ENCODE assay signal across 1 cellular context in the genomic region with DNA sequence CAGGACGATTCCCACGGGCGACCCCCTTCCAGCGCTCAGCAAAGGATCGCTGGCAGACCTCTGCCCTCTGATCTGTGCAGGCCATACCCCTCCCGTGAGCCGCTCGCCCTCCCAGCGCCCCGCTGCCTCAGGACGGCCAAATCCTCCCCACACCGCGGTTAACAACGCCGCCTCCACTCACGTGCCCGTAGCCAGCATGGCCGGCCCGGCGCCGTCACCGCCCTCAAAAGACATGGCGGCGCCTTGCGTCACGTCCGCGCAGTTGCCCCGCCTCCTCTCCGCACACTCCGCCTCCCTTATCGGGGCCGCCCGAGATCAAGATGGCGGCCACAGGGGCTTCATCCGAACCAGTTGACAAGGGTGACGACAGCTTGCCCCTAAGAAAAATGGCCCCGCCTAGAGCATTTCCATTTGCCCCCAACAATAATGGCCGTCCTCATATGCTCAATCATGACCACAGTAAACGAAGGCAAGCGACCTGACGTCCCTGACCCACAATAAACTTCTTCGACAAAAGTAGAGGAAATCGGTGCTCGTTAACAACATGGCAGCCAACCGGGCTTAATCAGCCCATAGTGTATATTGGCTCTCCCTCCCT.
TF ChIP-seq lines count a peak whose summit lies in the region.

No MANE protein-coding gene starts in this region.

TF ChIP-seq in K562, 482 proteins besides CTCF, POLR2A, EP300 and RAD21 (continues in another document):
- TF ChIP-seq EGR1 (conservative IDR thresholded peaks at IDR 0.05) (peak; percentile 61), ATF7 (IDR thresholded peaks at IDR 0.05) (peak; percentile 88), FOXM1 (IDR thresholded peaks at IDR 0.05; ENCODE audit: low read depth) (0 out of 2 replicates have a peak, but pooled peaks have one; percentile 32), FOXM1 (CRISPR knock-in tag; IDR thresholded peaks at IDR 0.05; ENCODE audit: low read depth) (no peak), ZNF324 (CRISPR knock-in tag; IDR thresholded peaks at IDR 0.05) (0 out of 2 replicates have a peak, but pooled peaks have one; percentile 23), KLF13 (tag; IDR thresholded peaks at IDR 0.05; ENCODE audit: borderline replicate concordance, low read depth) (peak; percentile 66; the same call in 1 of the 2 replicates), GABPB1 (CRISPR knock-in tag; IDR thresholded peaks at IDR 0.05) (peak; percentile 93), RBFOX2 (IDR thresholded peaks at IDR 0.05; ENCODE audit: low read depth, low read length) (peak; percentile 83), RFX7 (CRISPR knock-in tag; IDR thresholded peaks at IDR 0.05) (no peak), BMI1 (IDR thresholded peaks at IDR 0.05; ENCODE audit: low read length) (no peak), SMAD3 (CRISPR knock-in tag; conservative IDR thresholded peaks at IDR 0.05) (no peak), ELF1 (tag; IDR thresholded peaks at IDR 0.05) (peak; percentile 58; the same call in 1 of the 2 replicates), KLF1 (tag; IDR thresholded peaks at IDR 0.05) (no peak), JUND (IDR thresholded peaks at IDR 0.05; ENCODE audit: borderline replicate concordance, low read depth, low read length) (peak; percentile 85), JUND (tag; IDR thresholded peaks at IDR 0.05; ENCODE audit: borderline replicate concordance, low read depth, low read length) (peak; percentile 49; the same call in 1 of the 3 replicates), SAP30 (IDR thresholded peaks at IDR 0.05; ENCODE audit: borderline replicate concordance, insufficient read depth, low read depth, low read length, poor library complexity, severe bottlenecking) (peak; percentile 91), ZNF668 (CRISPR knock-in tag; IDR thresholded peaks at IDR 0.05) (no peak), NR2C1 (IDR thresholded peaks at IDR 0.05) (peak; percentile 91; the same call in 1 of the 2 replicates), NR2C1 (tag; IDR thresholded peaks at IDR 0.05) (peak; percentile 71), NRF1 (conservative IDR thresholded peaks at IDR 0.05 in 1 of 2, IDR thresholded peaks at IDR 0.05 in 1 of 2) (peak; percentile 45 to 70; a peak in 3 of 4 replicates), HLTF (IDR thresholded peaks at IDR 0.05) (0 out of 2 replicates have a peak, but pooled peaks have one; percentile 42), RBM25 (IDR thresholded peaks at IDR 0.05; ENCODE audit: low read depth, low read length, severe bottlenecking) (no peak), GTF2E2 (tag; IDR thresholded peaks at IDR 0.05) (no peak), SUPT5H (IDR thresholded peaks at IDR 0.05) (peak; percentile 50), SIN3B (IDR thresholded peaks at IDR 0.05; ENCODE audit: low read depth) (peak; percentile 48; the same call in 1 of the 2 replicates), DMBX1 (CRISPR knock-in tag; IDR thresholded peaks at IDR 0.05; ENCODE audit: borderline replicate concordance) (peak; percentile 48; the same call in 1 of the 2 replicates), ZNF583 (CRISPR knock-in tag; IDR thresholded peaks at IDR 0.05) (no peak), BACH1 (tag; IDR thresholded peaks at IDR 0.05) (peak; percentile 93; the same call in 1 of the 2 replicates), ZKSCAN1 (IDR thresholded peaks at IDR 0.05; ENCODE audit: low read depth, low read length) (0 out of 2 replicates have a peak, but pooled peaks have one; percentile 7), SP1 (CRISPR knock-in tag; IDR thresholded peaks at IDR 0.05) (peak; percentile 90), NBN (IDR thresholded peaks at IDR 0.05; ENCODE audit: low read depth) (peak; percentile 67; the same call in 1 of the 2 replicates), ASH1L (IDR thresholded peaks at IDR 0.05; ENCODE audit: borderline replicate concordance, low read depth, partially characterized antibody) (peak; percentile 21), CXXC5 (CRISPR knock-in tag; IDR thresholded peaks at IDR 0.05) (peak; percentile 83), POLR2AphosphoS2 (IDR thresholded peaks at IDR 0.05; ENCODE audit: low read length) (peak; percentile 67; the same call in 1 of the 2 replicates), ZBTB17 (CRISPR knock-in tag; IDR thresholded peaks at IDR 0.05) (0 out of 2 replicates have a peak, but pooled peaks have one; percentile 14), RCOR1 (IDR thresholded peaks at IDR 0.05; ENCODE audit: borderline replicate concordance in 1 of 2, low read depth in 2 of 2, low read length in 2 of 2) (no peak)
- TF ChIP-seq, protein P1, sequence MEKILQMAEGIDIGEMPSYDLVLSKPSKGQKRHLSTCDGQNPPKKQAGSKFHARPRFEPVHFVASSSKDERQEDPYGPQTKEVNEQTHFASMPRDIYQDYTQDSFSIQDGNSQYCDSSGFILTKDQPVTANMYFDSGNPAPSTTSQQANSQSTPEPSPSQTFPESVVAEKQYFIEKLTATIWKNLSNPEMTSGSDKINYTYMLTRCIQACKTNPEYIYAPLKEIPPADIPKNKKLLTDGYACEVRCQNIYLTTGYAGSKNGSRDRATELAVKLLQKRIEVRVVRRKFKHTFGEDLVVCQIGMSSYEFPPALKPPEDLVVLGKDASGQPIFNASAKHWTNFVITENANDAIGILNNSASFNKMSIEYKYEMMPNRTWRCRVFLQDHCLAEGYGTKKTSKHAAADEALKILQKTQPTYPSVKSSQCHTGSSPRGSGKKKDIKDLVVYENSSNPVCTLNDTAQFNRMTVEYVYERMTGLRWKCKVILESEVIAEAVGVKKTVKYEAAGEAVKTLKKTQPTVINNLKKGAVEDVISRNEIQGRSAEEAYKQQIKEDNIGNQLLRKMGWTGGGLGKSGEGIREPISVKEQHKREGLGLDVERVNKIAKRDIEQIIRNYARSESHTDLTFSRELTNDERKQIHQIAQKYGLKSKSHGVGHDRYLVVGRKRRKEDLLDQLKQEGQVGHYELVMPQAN (IDR thresholded peaks at IDR 0.05; ENCODE audit: borderline replicate concordance), result peak; percentile 64; the same call in 1 of the 2 replicates
- TF ChIP-seq, protein P2, sequence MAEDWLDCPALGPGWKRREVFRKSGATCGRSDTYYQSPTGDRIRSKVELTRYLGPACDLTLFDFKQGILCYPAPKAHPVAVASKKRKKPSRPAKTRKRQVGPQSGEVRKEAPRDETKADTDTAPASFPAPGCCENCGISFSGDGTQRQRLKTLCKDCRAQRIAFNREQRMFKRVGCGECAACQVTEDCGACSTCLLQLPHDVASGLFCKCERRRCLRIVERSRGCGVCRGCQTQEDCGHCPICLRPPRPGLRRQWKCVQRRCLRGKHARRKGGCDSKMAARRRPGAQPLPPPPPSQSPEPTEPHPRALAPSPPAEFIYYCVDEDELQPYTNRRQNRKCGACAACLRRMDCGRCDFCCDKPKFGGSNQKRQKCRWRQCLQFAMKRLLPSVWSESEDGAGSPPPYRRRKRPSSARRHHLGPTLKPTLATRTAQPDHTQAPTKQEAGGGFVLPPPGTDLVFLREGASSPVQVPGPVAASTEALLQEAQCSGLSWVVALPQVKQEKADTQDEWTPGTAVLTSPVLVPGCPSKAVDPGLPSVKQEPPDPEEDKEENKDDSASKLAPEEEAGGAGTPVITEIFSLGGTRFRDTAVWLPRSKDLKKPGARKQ (CRISPR knock-in tag; IDR thresholded peaks at IDR 0.05), result no peak
- TF ChIP-seq, protein P3, sequence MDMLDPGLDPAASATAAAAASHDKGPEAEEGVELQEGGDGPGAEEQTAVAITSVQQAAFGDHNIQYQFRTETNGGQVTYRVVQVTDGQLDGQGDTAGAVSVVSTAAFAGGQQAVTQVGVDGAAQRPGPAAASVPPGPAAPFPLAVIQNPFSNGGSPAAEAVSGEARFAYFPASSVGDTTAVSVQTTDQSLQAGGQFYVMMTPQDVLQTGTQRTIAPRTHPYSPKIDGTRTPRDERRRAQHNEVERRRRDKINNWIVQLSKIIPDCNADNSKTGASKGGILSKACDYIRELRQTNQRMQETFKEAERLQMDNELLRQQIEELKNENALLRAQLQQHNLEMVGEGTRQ (CRISPR knock-in tag; IDR thresholded peaks at IDR 0.05), result peak; percentile 78
- TF ChIP-seq, protein P4, sequence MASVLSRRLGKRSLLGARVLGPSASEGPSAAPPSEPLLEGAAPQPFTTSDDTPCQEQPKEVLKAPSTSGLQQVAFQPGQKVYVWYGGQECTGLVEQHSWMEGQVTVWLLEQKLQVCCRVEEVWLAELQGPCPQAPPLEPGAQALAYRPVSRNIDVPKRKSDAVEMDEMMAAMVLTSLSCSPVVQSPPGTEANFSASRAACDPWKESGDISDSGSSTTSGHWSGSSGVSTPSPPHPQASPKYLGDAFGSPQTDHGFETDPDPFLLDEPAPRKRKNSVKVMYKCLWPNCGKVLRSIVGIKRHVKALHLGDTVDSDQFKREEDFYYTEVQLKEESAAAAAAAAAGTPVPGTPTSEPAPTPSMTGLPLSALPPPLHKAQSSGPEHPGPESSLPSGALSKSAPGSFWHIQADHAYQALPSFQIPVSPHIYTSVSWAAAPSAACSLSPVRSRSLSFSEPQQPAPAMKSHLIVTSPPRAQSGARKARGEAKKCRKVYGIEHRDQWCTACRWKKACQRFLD (CRISPR knock-in tag; IDR thresholded peaks at IDR 0.05), result peak; percentile 86
- TF ChIP-seq, protein P5, sequence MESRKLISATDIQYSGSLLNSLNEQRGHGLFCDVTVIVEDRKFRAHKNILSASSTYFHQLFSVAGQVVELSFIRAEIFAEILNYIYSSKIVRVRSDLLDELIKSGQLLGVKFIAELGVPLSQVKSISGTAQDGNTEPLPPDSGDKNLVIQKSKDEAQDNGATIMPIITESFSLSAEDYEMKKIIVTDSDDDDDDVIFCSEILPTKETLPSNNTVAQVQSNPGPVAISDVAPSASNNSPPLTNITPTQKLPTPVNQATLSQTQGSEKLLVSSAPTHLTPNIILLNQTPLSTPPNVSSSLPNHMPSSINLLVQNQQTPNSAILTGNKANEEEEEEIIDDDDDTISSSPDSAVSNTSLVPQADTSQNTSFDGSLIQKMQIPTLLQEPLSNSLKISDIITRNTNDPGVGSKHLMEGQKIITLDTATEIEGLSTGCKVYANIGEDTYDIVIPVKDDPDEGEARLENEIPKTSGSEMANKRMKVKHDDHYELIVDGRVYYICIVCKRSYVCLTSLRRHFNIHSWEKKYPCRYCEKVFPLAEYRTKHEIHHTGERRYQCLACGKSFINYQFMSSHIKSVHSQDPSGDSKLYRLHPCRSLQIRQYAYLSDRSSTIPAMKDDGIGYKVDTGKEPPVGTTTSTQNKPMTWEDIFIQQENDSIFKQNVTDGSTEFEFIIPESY (CRISPR knock-in tag; IDR thresholded peaks at IDR 0.05), result 0 out of 2 replicates have a peak, but pooled peaks have one; percentile 7
- TF ChIP-seq, protein P6, sequence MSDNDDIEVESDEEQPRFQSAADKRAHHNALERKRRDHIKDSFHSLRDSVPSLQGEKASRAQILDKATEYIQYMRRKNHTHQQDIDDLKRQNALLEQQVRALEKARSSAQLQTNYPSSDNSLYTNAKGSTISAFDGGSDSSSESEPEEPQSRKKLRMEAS (CRISPR knock-in tag; IDR thresholded peaks at IDR 0.05), result peak; percentile 97
- TF ChIP-seq, protein P7, sequence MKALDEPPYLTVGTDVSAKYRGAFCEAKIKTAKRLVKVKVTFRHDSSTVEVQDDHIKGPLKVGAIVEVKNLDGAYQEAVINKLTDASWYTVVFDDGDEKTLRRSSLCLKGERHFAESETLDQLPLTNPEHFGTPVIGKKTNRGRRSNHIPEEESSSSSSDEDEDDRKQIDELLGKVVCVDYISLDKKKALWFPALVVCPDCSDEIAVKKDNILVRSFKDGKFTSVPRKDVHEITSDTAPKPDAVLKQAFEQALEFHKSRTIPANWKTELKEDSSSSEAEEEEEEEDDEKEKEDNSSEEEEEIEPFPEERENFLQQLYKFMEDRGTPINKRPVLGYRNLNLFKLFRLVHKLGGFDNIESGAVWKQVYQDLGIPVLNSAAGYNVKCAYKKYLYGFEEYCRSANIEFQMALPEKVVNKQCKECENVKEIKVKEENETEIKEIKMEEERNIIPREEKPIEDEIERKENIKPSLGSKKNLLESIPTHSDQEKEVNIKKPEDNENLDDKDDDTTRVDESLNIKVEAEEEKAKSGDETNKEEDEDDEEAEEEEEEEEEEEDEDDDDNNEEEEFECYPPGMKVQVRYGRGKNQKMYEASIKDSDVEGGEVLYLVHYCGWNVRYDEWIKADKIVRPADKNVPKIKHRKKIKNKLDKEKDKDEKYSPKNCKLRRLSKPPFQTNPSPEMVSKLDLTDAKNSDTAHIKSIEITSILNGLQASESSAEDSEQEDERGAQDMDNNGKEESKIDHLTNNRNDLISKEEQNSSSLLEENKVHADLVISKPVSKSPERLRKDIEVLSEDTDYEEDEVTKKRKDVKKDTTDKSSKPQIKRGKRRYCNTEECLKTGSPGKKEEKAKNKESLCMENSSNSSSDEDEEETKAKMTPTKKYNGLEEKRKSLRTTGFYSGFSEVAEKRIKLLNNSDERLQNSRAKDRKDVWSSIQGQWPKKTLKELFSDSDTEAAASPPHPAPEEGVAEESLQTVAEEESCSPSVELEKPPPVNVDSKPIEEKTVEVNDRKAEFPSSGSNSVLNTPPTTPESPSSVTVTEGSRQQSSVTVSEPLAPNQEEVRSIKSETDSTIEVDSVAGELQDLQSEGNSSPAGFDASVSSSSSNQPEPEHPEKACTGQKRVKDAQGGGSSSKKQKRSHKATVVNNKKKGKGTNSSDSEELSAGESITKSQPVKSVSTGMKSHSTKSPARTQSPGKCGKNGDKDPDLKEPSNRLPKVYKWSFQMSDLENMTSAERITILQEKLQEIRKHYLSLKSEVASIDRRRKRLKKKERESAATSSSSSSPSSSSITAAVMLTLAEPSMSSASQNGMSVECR (CRISPR knock-in tag; IDR thresholded peaks at IDR 0.05), result peak; percentile 71
- TF ChIP-seq, protein P8, sequence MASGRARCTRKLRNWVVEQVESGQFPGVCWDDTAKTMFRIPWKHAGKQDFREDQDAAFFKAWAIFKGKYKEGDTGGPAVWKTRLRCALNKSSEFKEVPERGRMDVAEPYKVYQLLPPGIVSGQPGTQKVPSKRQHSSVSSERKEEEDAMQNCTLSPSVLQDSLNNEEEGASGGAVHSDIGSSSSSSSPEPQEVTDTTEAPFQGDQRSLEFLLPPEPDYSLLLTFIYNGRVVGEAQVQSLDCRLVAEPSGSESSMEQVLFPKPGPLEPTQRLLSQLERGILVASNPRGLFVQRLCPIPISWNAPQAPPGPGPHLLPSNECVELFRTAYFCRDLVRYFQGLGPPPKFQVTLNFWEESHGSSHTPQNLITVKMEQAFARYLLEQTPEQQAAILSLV (tag; IDR thresholded peaks at IDR 0.05), result peak; percentile 25; the same call in 1 of the 2 replicates
- TF ChIP-seq, protein P9, sequence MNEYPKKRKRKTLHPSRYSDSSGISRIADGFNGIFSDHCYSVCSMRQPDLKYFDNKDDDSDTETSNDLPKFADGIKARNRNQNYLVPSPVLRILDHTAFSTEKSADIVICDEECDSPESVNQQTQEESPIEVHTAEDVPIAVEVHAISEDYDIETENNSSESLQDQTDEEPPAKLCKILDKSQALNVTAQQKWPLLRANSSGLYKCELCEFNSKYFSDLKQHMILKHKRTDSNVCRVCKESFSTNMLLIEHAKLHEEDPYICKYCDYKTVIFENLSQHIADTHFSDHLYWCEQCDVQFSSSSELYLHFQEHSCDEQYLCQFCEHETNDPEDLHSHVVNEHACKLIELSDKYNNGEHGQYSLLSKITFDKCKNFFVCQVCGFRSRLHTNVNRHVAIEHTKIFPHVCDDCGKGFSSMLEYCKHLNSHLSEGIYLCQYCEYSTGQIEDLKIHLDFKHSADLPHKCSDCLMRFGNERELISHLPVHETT (CRISPR knock-in tag; conservative IDR thresholded peaks at IDR 0.05 in 1 of 2, IDR thresholded peaks at IDR 0.05 in 1 of 2), result peak in 1 of 2 experiments; percentile 90; a peak in 2 of 4 replicates
- TF ChIP-seq, protein P10, sequence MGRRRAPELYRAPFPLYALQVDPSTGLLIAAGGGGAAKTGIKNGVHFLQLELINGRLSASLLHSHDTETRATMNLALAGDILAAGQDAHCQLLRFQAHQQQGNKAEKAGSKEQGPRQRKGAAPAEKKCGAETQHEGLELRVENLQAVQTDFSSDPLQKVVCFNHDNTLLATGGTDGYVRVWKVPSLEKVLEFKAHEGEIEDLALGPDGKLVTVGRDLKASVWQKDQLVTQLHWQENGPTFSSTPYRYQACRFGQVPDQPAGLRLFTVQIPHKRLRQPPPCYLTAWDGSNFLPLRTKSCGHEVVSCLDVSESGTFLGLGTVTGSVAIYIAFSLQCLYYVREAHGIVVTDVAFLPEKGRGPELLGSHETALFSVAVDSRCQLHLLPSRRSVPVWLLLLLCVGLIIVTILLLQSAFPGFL (CRISPR knock-in tag; IDR thresholded peaks at IDR 0.05), result no peak
